8 cellular contexts compared by ENCODE assay signal in the genomic region with DNA sequence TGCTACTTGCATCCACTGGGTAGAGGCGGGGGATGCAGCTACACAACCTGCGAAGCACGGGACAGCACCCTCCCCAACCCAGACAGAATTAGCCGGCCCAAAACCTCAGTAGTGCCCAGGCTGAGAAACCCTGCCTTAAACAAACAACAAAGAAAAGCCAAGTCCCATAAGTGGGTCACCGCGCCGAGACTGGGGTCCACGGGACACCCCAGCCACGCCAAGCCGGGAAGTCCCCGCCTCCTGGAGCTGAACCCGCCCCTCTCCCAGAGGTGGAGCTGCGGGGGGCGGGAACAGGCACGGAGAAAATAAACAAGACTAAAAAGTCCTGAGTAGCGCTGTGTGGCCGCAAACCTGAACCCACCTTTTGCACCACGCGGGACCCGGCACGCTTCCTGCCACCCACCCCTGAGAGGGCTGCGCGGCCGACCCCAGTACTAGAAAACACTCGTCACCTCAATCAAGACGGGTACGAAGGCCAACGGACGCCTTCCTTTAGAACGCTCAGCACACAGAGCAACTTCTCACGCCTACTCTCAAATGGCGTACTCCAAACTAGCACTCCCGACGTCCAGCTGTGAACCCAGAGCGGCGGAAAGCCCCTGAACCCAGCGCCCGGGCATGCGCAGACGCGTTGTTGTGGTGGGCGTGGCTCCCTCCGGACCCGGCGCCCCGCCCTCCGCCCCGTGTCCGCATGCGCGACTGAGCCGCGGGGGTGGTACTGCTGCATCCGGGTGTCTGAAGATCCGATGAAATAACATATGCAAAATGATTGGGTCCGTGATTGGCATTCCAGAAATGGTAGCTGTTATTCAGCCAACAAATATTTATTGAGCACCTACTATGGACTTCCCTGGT. TPM values are rescaled to one million over a fixed set of nuclear protein-coding genes. Genes with fewer than 3 reads are reported as not detected.
DNase-seq lines count a peak whose midpoint lies in the region; ATAC-seq and TF ChIP-seq lines count a peak whose summit lies in the region.
"Not testable (repeated sequence)": the region's sequence is repeated elsewhere in the genome, so short reads cannot be mapped to it uniquely, and the experiment has no call there.

No MANE protein-coding gene starts in this region.

- not testable (repeated sequence) for DNase-seq in AG04450 (ENCODE audit: low read depth, low spot score)
- DNase-seq in NCI-H510A treated with DMSO at 0.1 percent for 48 hours (lab: John Stamatoyannopoulos, UW) (peak; percentile 58), kidney tubule cell (ENCODE audit: low spot score) (peak; percentile 76)
- DNase-seq in activated CD4-positive, alpha-beta T cell treated with anti-CD3 and anti-CD28 coated beads for 48 hours = peak; percentile 94
- DNase-seq in central memory CD4-positive, alpha-beta T cell = peak; percentile 87
- peak; percentile 35 to 88 (median 82) for DNase-seq in stimulated activated CD4-positive, alpha-beta T cell treated with anti-CD3 and anti-CD28 coated beads, Interleukin-1b, Interleukin-23, amount 100 ng/mL, for 24 hours (ENCODE audit: low read depth in 4 of 4, low spot score in 1 of 4)

- CTCF ChIA-PET in AG04450 (lab: Charles Lee) = not testable (repeated sequence)

- not testable (repeated sequence) for TF ChIP-seq CTCF in AG04450 (IDR thresholded peaks at IDR 0.05; ENCODE audit: low read depth, low read length)

- H3K4me3 ChIP-seq in AG04450 (ENCODE audit: low read depth, low read length) = peak overlapping the region; percentile 61

- H3K27ac ChIP-seq in AG04450 (ENCODE audit: low read depth, low read length) = peak overlapping the region; percentile 75

- H3K9me3 ChIP-seq in AG04450 (ENCODE audit: control insufficient read depth, insufficient read depth, low read length) = not testable (repeated sequence)

- ATAC-seq in GM19351 (IDR thresholded peaks at IDR 0.05; ENCODE audit: unreplicated experiment) (peak; percentile 76), HG03432 (IDR thresholded peaks at IDR 0.05; ENCODE audit: unreplicated experiment) (peak; percentile 78)

- POLR2A ChIA-PET in AG04450 (lab: Yijun Ruan, JAX) = not testable (repeated sequence)

- H3K27me3 ChIP-seq in AG04450 (ENCODE audit: control insufficient read depth, insufficient read depth, low read length) = not testable (repeated sequence)

RNA-seq across cellular contexts. Expression of a gene that starts 4.8 kb away (rescaled TPM):
- polyA plus RNA-seq in AG04450 (2011; rRNA removed) = not detected in 2 replicates
- not detected in 2 replicates for polyA minus RNA-seq in AG04450 (2011; rRNA and poly(A)+ RNA removed)

RNA-seq across cellular contexts. Expression of a gene that starts 20.3 kb away (rescaled TPM):
- 49.7 and 65.7 TPM in 2 replicates for polyA plus RNA-seq in AG04450 (2011; rRNA removed)
- 55.7 and 84.1 TPM in 2 replicates for polyA minus RNA-seq in AG04450 (2011; rRNA and poly(A)+ RNA removed)

RNA-seq across cellular contexts. Expression of a gene that starts 35.2 kb away (rescaled TPM):
- 33.7 and 48.3 TPM in 2 replicates for polyA plus RNA-seq in AG04450 (2011; rRNA removed)
- polyA minus RNA-seq in AG04450 (2011; rRNA and poly(A)+ RNA removed) = 5.0 and 5.3 TPM in 2 replicates
